Comparison of ENCODE assay signal across 25 cellular contexts in the genomic region with DNA sequence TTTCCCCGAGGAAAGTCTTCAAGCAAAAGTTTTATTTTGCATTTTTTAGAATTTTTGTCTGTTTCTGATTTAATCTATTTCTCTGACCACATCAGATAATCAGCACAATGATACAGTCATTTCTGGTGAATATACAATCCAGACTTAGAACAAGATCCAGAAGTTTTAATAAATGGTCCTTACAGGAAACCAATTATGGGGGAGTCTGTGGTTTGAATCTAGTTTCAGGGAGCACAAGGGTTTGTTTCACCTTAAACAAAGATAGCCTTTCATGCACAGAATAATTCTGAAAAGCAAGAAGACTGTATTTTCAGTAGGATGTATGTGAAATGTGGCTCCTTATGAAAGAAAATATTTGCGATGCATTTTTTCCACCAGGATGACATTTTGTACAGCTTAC.
"Had no signal": no experiment of that assay in that cellular context is flagged by ENCODE, and none has a peak within 500 bp of the region (broad histone marks: within the 10 kb centered on the region; RNA-seq: fewer than 3 reads in every experiment).

No MANE protein-coding gene starts in this region.

- H3K27me3 ChIP-seq: brain microvascular endothelial cell, dorsolateral prefrontal cortex, esophagus muscularis mucosa had no signal

- DNase-seq: activated CD4-positive, alpha-beta memory T cell treated with anti-CD3 and anti-CD28 coated beads, Interleukin-2, amount 10 ng/mL, durations not matched to agents 7 days and 5 days; activated CD4-positive, alpha-beta T cell treated with anti-CD3 and anti-CD28 coated beads for 1 hour; activated CD4-positive, alpha-beta T cell treated with anti-CD3 and anti-CD28 coated beads for 4 hours; activated CD4-positive, alpha-beta T cell treated with anti-CD3 and anti-CD28 coated beads, Interleukin-2, amount 10 ng/mL, durations not matched to agents 7 days and 5 days; activated CD4-positive, alpha-beta T cell treated with anti-CD3 and anti-CD28 coated beads, Interleukin-2, amount 50 U/mL, for 4 hours; activated CD4-positive, CD25-positive, alpha-beta regulatory T cell; activated CD8-positive, alpha-beta memory T cell treated with anti-CD3 and anti-CD28 coated beads, Interleukin-2, amount 50 U/mL, for 48 hours; activated gamma-delta T cell; activated naive CD4-positive, alpha-beta T cell; activated naive CD4-positive, alpha-beta T cell treated with anti-CD3 and anti-CD28 coated beads, Interleukin-2, amount 50 U/mL, for 16 hours; activated T-cell treated with anti-CD3 and anti-CD28 coated beads for 4 hours; activated T-cell treated with anti-CD3 and anti-CD28 coated beads, Interleukin-2, amount 50 U/mL, for 24 hours; activated T-cell treated with anti-CD3 and anti-CD28 coated beads, Interleukin-2, amount 50 U/mL, for 72 hours; amniotic stem cell; anterior cingulate cortex; brain microvascular endothelial cell; dorsolateral prefrontal cortex; effector memory CD4-positive, alpha-beta T cell; endodermal cell; erythroblast; head of caudate nucleus; T-helper 1 cell; T-helper 2 cell had no signal

- H3K4me3 ChIP-seq: coronary artery, dorsolateral prefrontal cortex, esophagus muscularis mucosa had no signal

- H3K36me3 ChIP-seq: brain microvascular endothelial cell, esophagus muscularis mucosa had no signal

- H3K27ac ChIP-seq: brain microvascular endothelial cell, coronary artery, dorsolateral prefrontal cortex, esophagus muscularis mucosa had no signal

- ATAC-seq: activated T-cell treated with anti-CD3 and anti-CD28 coated beads, Interleukin-2, amount 50 U/mL, for 72 hours had no signal
